9 cellular contexts compared by ENCODE assay signal in genomic region chr11:65578134-65578533, GRCh38. TPM values are rescaled to one million over a fixed set of nuclear protein-coding genes. Genes with fewer than 3 reads are reported as not detected.
DNase-seq lines count a peak whose midpoint lies in the region; ATAC-seq and TF ChIP-seq lines count a peak whose summit lies in the region.
"Had no signal": no experiment of that assay in that cellular context is flagged by ENCODE, and none has a peak within 500 bp of the region (broad histone marks: within the 10 kb centered on the region; RNA-seq: fewer than 3 reads in every experiment).

No MANE protein-coding gene starts in this region.

- TF ChIP-seq POLR2A in transverse colon (IDR thresholded peaks at IDR 0.05) = no peak

- no peak for ATAC-seq in HG03432 (IDR thresholded peaks at IDR 0.05; ENCODE audit: unreplicated experiment)
- ATAC-seq in GM19324 (IDR thresholded peaks at IDR 0.05; ENCODE audit: low FRiP score, unreplicated experiment) = no peak

- CTCF ChIA-PET in activated naive CD4-positive, alpha-beta T cell treated with anti-CD3 and anti-CD28 coated beads, Interleukin-2, amount 10 ng/mL, durations not matched to agents 7 days and 5 days (lab: Charles Lee) = interaction anchor here (1.9 to 4.5 kb wide), 3 partner anchors 10 to 38 kb away, joined by 19 to 60 read pairs (median 31); partner anchors contain the start of gene KCNK7

- peaks cover 4% of the 10 kb centered on the region for H3K27me3 Mint-ChIP-seq in activated naive CD4-positive, alpha-beta T cell treated with anti-CD3 and anti-CD28 coated beads, Interleukin-2, amount 10 ng/mL, durations not matched to agents 7 days and 5 days

- 91 to 96% methylated on average over 7 of the region's 7 CpGs for WGBS in transverse colon (ENCODE audit: low coverage in 1 of 2), 2 donors

- peaks cover 45 to 47% of the 10 kb centered on the region in 2 donors for H3K36me3 ChIP-seq in ascending aorta
- H3K36me3 ChIP-seq in muscle layer of duodenum (ENCODE audit: control insufficient read depth in 1 of 2, insufficient read depth in 2 of 2, low read length in 2 of 2) = peaks cover 24 to 31% of the 10 kb centered on the region in 2 donors
- H3K36me3 ChIP-seq in transverse colon = peaks cover 0 to 22% (median 6%) of the 10 kb centered on the region in 4 donors

- DNase-seq in activated naive CD4-positive, alpha-beta T cell treated with anti-CD3 and anti-CD28 coated beads, Interleukin-2, amount 10 ng/mL, durations not matched to agents 7 days and 5 days = no peak
- DNase-seq in activated naive CD4-positive, alpha-beta T cell treated with Interleukin-2 at 50 U/mL for 16 hours = no peak
- DNase-seq in ascending aorta (ENCODE audit: low spot score in 2 of 2) (no peak), transverse colon (peak; percentile 6), ecto neural progenitor cell (ENCODE audit: low spot score) (no peak)

- no peaks in the 10 kb centered on the region for H3K9me3 ChIP-seq in ascending aorta
- H3K9me3 ChIP-seq in muscle layer of duodenum (ENCODE audit: control insufficient read depth in 1 of 2, low read length in 2 of 2) = no peaks in the 10 kb centered on the region
- H3K9me3 ChIP-seq in transverse colon = no peaks in the 10 kb centered on the region

- H3K27me3 ChIP-seq in ascending aorta (no peaks in the 10 kb centered on the region), muscle layer of duodenum (ENCODE audit: low read depth, low read length) (no peaks in the 10 kb centered on the region), transverse colon (no peaks in the 10 kb centered on the region)

- no peak for TF ChIP-seq EP300 in transverse colon (IDR thresholded peaks at IDR 0.05; ENCODE audit: low read depth)

- peaks cover 44% of the 10 kb centered on the region for H3K4me1 Mint-ChIP-seq in activated naive CD4-positive, alpha-beta T cell treated with anti-CD3 and anti-CD28 coated beads, Interleukin-2, amount 10 ng/mL, durations not matched to agents 7 days and 5 days

- in situ Hi-C loops in transverse colon (cut with MboI; ENCODE audit: low pct_ligation_motif_present in 1 of 4, low pct_unique_long_range_greater_than_20kb in 1 of 4, low sequenced_read_pairs in 3 of 4) = no loop called here

- H3K27ac ChIP-seq in ascending aorta = peak overlapping the region; percentile 96 to 99
- H3K27ac ChIP-seq in muscle layer of duodenum (ENCODE audit: low read length) = peak overlapping the region; percentile 94
- peak overlapping the region; percentile 96 to 98 (median 96) for H3K27ac ChIP-seq in transverse colon

- peak overlapping the region; percentile 20 for H3K27ac Mint-ChIP-seq in activated naive CD4-positive, alpha-beta T cell treated with anti-CD3 and anti-CD28 coated beads, Interleukin-2, amount 10 ng/mL, durations not matched to agents 7 days and 5 days
- H3K27ac Mint-ChIP-seq: progenitor cell of endocrine pancreas had no signal

- H3K9me3 Mint-ChIP-seq in activated naive CD4-positive, alpha-beta T cell treated with anti-CD3 and anti-CD28 coated beads, Interleukin-2, amount 10 ng/mL, durations not matched to agents 7 days and 5 days = no peaks in the 10 kb centered on the region

- peak overlapping the region; percentile 83 for H3K4me3 Mint-ChIP-seq in activated naive CD4-positive, alpha-beta T cell treated with anti-CD3 and anti-CD28 coated beads, Interleukin-2, amount 10 ng/mL, durations not matched to agents 7 days and 5 days

- TF ChIP-seq CTCF in ascending aorta (IDR thresholded peaks at IDR 0.05) (no peak), transverse colon (IDR thresholded peaks at IDR 0.05) (no peak)

- H3K4me1 ChIP-seq in ascending aorta (peaks cover 16 to 28% of the 10 kb centered on the region in 2 donors), muscle layer of duodenum (ENCODE audit: control insufficient read depth in 1 of 2, insufficient read depth in 2 of 2, low read length in 2 of 2) (peaks cover 21 to 42% of the 10 kb centered on the region in 2 donors), transverse colon (peaks cover 28 to 53% (median 44%) of the 10 kb centered on the region in 4 donors)

- peak overlapping the region; percentile 95 to 98 for H3K4me3 ChIP-seq in ascending aorta
- H3K4me3 ChIP-seq in muscle layer of duodenum (ENCODE audit: low read depth in 1 of 2, low read length in 2 of 2) = peak overlapping the region; percentile 76 to 95
- H3K4me3 ChIP-seq in transverse colon = peak overlapping the region in 1 of 4 donors; percentile 83

- H3K36me3 Mint-ChIP-seq in activated naive CD4-positive, alpha-beta T cell treated with anti-CD3 and anti-CD28 coated beads, Interleukin-2, amount 10 ng/mL, durations not matched to agents 7 days and 5 days = peaks cover 44% of the 10 kb centered on the region

- intact Hi-C loops in ascending aorta (cut with DNase I) = no loop called here
- intact Hi-C loops in transverse colon (cut with DNase I; ENCODE audit: low total_unique reads) = loop anchor here (5.0 kb wide), 1 partner anchor 36 kb away; no protein-coding TSS in a partner anchor

RNA-seq across cellular contexts. Expression of gene EHBP1L1, which starts 2.3 kb away (rescaled TPM):
- 418 TPM for total RNA-seq in ascending aorta
- total RNA-seq in transverse colon = 100 to 1,000 TPM in 2 of 4 donors, 10 to 100 TPM in 2; 90.2 to 215 (median 106) TPM

RNA-seq across cellular contexts. Expression of gene FAM89B, which starts 5.8 kb away (rescaled TPM):
- total RNA-seq in ascending aorta (104 TPM), transverse colon (100 to 1,000 TPM in 1 of 4 donors, 10 to 100 TPM in 3; 25.2 to 254 (median 51.6) TPM)

RNA-seq across cellular contexts. Expression of gene ZNRD2, which starts 7.9 kb away (rescaled TPM):
- total RNA-seq in ascending aorta (157 TPM), transverse colon (10 to 100 TPM in 3 of 4 donors, 1 to 10 TPM in 1; 6.4 to 38.4 (median 27.9) TPM)

RNA-seq across cellular contexts. Expression of gene KCNK7, which starts 17.5 kb away (rescaled TPM):
- not detected for total RNA-seq in ascending aorta
- 1 to 10 TPM in 1 of 4 donors, under 1 TPM in 1, not detected in 2; 0.27 to 1.6 TPM for total RNA-seq in transverse colon

RNA-seq across cellular contexts. Expression of gene LTBP3, which starts 20.0 kb away (rescaled TPM):
- 702 TPM for total RNA-seq in ascending aorta
- total RNA-seq in transverse colon = 100 to 1,000 TPM in 2 of 4 donors, 10 to 100 TPM in 2; 48.7 to 467 (median 140) TPM
